Comparison of ENCODE assay signal across 21 cellular contexts in genomic region chr16:13429411-13429810, GRCh38.
"Had no signal": no experiment of that assay in that cellular context is flagged by ENCODE, and none has a peak within 500 bp of the region (broad histone marks: within the 10 kb centered on the region; RNA-seq: fewer than 3 reads in every experiment).

No MANE protein-coding gene starts in this region.

- H3K4me2 ChIP-seq: neural progenitor cell had no signal

- H3K9ac ChIP-seq: neural progenitor cell had no signal

- DNase-seq: activated CD4-positive, alpha-beta T cell treated with anti-CD3 and anti-CD28 coated beads, Interleukin-2, amount 50 U/mL, for 1 hour; activated CD4-positive, CD25-positive, alpha-beta regulatory T cell treated with anti-CD3 and anti-CD28 coated beads, Interleukin-2, amount 50 U/mL, for 72 hours; activated CD8-positive, alpha-beta T cell treated with anti-CD3 and anti-CD28 coated beads, Interleukin-2, amount 10 ng/mL, durations not matched to agents 7 days and 5 days; activated T-cell treated with anti-CD3 and anti-CD28 coated beads, Interleukin-2, amount 50 U/mL, for 1 hour; aorta; colonic mucosa; dorsolateral prefrontal cortex; effector memory CD8-positive, alpha-beta T cell; foreskin melanocyte; glutamatergic neuron; hippocampal formation; islet precursor cell; left colon; naive thymus-derived CD8-positive, alpha-beta T cell; stimulated activated CD4-positive, alpha-beta T cell treated with anti-CD3 and anti-CD28 coated beads, Interleukin-2, amount 100 ng/mL, for 48 hours; stimulated activated naive CD4-positive, alpha-beta T cell; testis; trophoblast cell; uterus; WERI-Rb-1 had no signal

- H3K4me3 ChIP-seq: colonic mucosa, dorsolateral prefrontal cortex, neural progenitor cell, testis, uterus had no signal

- H3K36me3 ChIP-seq: colonic mucosa, neural progenitor cell, uterus, WERI-Rb-1 had no signal

- H2AFZ ChIP-seq: neural progenitor cell had no signal

- H3K9me3 ChIP-seq: colonic mucosa, testis had no signal

- H3K4me1 ChIP-seq: colonic mucosa, neural progenitor cell, testis, uterus had no signal

- H3K27ac ChIP-seq: colonic mucosa, dorsolateral prefrontal cortex, neural progenitor cell, testis, uterus, WERI-Rb-1 had no signal

- H3K27me3 ChIP-seq: colonic mucosa, neural progenitor cell, testis, uterus had no signal
